ENCODE assay signal across 17 cellular contexts in genomic region chr13:51783432-51784094, GRCh38.
"Had no signal": no experiment of that assay in that cellular context is flagged by ENCODE, and none has a peak within 500 bp of the region (broad histone marks: within the 10 kb centered on the region; RNA-seq: fewer than 3 reads in every experiment).

No MANE protein-coding gene starts in this region.

- H3K27ac Mint-ChIP-seq: activated B cell treated with CpG ODN at 0.5 μM for 24 hours; activated CD8-positive, alpha-beta T cell treated with anti-CD3 and anti-CD28 coated beads for 36 hours; activated naive CD4-positive, alpha-beta T cell treated with anti-CD3 and anti-CD28 coated beads for 36 hours; activated naive CD8-positive, alpha-beta T cell treated with anti-CD3 and anti-CD28 coated beads, Interleukin-2, amount 50 U/mL, for 24 hours; mesothelial cell of epicardium had no signal

- ATAC-seq: activated CD8-positive, alpha-beta T cell treated with anti-CD3 and anti-CD28 coated beads for 36 hours; activated naive CD8-positive, alpha-beta T cell treated with anti-CD3 and anti-CD28 coated beads, Interleukin-2, amount 50 U/mL, for 24 hours; upper lobe of right lung had no signal

- H3K9me3 ChIP-seq: testis, upper lobe of right lung had no signal

- H3K4me1 Mint-ChIP-seq: activated naive CD8-positive, alpha-beta T cell treated with anti-CD3 and anti-CD28 coated beads, Interleukin-2, amount 50 U/mL, for 24 hours had no signal

- H3K36me3 Mint-ChIP-seq: mesothelial cell of epicardium had no signal

- DNase-seq: activated B cell treated with CpG ODN at 0.5 μM for 24 hours; activated CD4-positive, alpha-beta T cell treated with anti-CD3 and anti-CD28 coated beads for 4 hours; activated CD8-positive, alpha-beta T cell treated with anti-CD3 and anti-CD28 coated beads for 36 hours; activated naive CD4-positive, alpha-beta T cell treated with anti-CD3 and anti-CD28 coated beads for 36 hours; activated naive CD8-positive, alpha-beta T cell treated with anti-CD3 and anti-CD28 coated beads, Interleukin-2, amount 50 U/mL, for 24 hours; activated T-cell treated with anti-CD3 and anti-CD28 coated beads, Interleukin-2, amount 50 U/mL, for 24 hours; anterior cingulate cortex; cerebellar nuclear complex; cortex of kidney; head of caudate nucleus; posterior cingulate gyrus; retina; stimulated activated CD4-positive, alpha-beta T cell treated with anti-CD3 and anti-CD28 coated beads, Interleukin-12 subunit alpha, Interleukin-12 subunit beta, amount 100 ng/mL, for 4 hours; stimulated activated CD4-positive, alpha-beta T cell treated with anti-CD3 and anti-CD28 coated beads, Interleukin-1b, Interleukin-23, amount 100 ng/mL, for 48 hours; testis; upper lobe of right lung had no signal

- H3K4me3 Mint-ChIP-seq: activated B cell treated with CpG ODN at 0.5 μM for 24 hours; activated CD8-positive, alpha-beta T cell treated with anti-CD3 and anti-CD28 coated beads for 36 hours; activated naive CD4-positive, alpha-beta T cell treated with anti-CD3 and anti-CD28 coated beads for 36 hours; activated naive CD8-positive, alpha-beta T cell treated with anti-CD3 and anti-CD28 coated beads, Interleukin-2, amount 50 U/mL, for 24 hours; activated T-cell treated with anti-CD3 and anti-CD28 coated beads, Interleukin-2, amount 50 U/mL, for 24 hours; mesothelial cell of epicardium had no signal

- H3K9me3 Mint-ChIP-seq: activated B cell treated with CpG ODN at 0.5 μM for 24 hours; activated CD8-positive, alpha-beta T cell treated with anti-CD3 and anti-CD28 coated beads for 36 hours; activated naive CD4-positive, alpha-beta T cell treated with anti-CD3 and anti-CD28 coated beads for 36 hours; activated naive CD8-positive, alpha-beta T cell treated with anti-CD3 and anti-CD28 coated beads, Interleukin-2, amount 50 U/mL, for 24 hours; activated T-cell treated with anti-CD3 and anti-CD28 coated beads, Interleukin-2, amount 50 U/mL, for 24 hours; mesothelial cell of epicardium had no signal

- H3K27me3 Mint-ChIP-seq: activated B cell treated with CpG ODN at 0.5 μM for 24 hours; activated CD8-positive, alpha-beta T cell treated with anti-CD3 and anti-CD28 coated beads for 36 hours; activated naive CD8-positive, alpha-beta T cell treated with anti-CD3 and anti-CD28 coated beads, Interleukin-2, amount 50 U/mL, for 24 hours; activated T-cell treated with anti-CD3 and anti-CD28 coated beads, Interleukin-2, amount 50 U/mL, for 24 hours had no signal
